8 cellular contexts compared by ENCODE assay signal in the genomic region with DNA sequence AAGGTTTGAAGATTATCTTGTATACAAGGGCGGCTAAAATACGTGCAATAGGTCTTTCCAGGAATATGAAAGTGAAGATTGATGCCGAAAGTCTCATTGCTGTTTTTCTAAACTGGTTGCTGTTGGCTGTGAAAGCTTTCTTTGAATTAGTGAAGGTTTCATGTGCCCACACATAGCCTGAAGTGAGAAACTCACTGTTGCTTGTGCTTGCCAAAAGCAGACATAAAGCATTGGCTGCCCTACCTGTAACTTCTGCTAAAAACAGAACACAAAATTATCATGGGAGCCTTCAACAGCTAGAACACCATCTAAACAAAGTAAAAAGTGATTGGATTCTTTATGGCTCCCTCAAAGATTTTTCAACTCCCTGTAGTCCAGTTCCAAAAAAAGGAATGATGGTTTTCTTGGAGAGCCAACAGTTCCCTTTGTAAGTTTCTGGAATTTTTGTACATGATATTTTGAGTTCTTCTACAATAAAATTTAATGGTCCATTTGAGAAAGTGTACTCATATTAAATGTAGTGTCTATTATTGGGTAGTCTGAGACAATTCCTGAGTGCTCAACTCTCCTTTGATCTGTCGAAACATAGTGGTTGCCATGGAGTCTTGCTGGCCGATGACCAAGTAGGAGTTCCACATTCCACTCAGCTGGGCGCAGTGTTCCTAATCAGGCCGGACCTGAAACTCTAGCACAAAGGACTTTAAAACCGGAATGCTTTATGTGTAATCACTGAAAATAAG.
DNase-seq lines count a peak whose midpoint lies in the region; ATAC-seq, FAIRE-seq and TF ChIP-seq lines count a peak whose summit lies in the region.

No MANE protein-coding gene starts in this region.

- 18 to 31% (median 26%) methylated on average over 8 of the region's 8 CpGs for WGBS in stomach, 5 donors

- peaks cover 10 to 53% (median 27%) of the 10 kb centered on the region in 4 donors for H3K4me1 ChIP-seq in stomach

- H3K9me3 ChIP-seq in stomach (no peaks in the 10 kb centered on the region), T-helper 17 cell (ENCODE audit: control insufficient read depth, low read length, poor library complexity, severe bottlenecking) (no peaks in the 10 kb centered on the region)

- H3K27me3 Mint-ChIP-seq in central memory CD8-positive, alpha-beta T cell = no peaks in the 10 kb centered on the region
- no peaks in the 10 kb centered on the region for H3K27me3 Mint-ChIP-seq in T-helper 17 cell

- H3K4me3 ChIP-seq in stomach = no peak overlapping the region

- peak; percentile 60 for FAIRE-seq in GM18507 (lab: Jason Lieb, UNC)

- TF ChIP-seq EP300 in stomach (IDR thresholded peaks at IDR 0.05) = no peak

- TF ChIP-seq CTCF in stomach (IDR thresholded peaks at IDR 0.05) = peak in 2 of 7 experiments; percentile 23 to 27

- DNase-seq in GM18507 (ENCODE audit: extremely low spot score, insufficient read length, low read depth) = no peak
- peak; percentile 14 for DNase-seq in NCI-H128 (lab: John Stamatoyannopoulos, UW; ENCODE audit: unreplicated experiment)
- DNase-seq in central memory CD8-positive, alpha-beta T cell (ENCODE audit: low spot score in 2 of 2) = no peak
- peak; percentile 97 for DNase-seq in stomach
- DNase-seq in T-helper 17 cell = no peak

- intact Hi-C loops in stomach (cut with DNase I; ENCODE audit: low total_unique reads) = no loop called here

- ATAC-seq in central memory CD8-positive, alpha-beta T cell (replicated peaks; ENCODE audit: extremely low read depth, poor library complexity, severe bottlenecking) = no peak
- ATAC-seq in T-helper 17 cell = no peak
- ATAC-seq in GM21367 (IDR thresholded peaks at IDR 0.05; ENCODE audit: unreplicated experiment) = no peak
- ATAC-seq in HG02840 (IDR thresholded peaks at IDR 0.05; ENCODE audit: low FRiP score, unreplicated experiment) = no peak

- peak overlapping the region; percentile 33 for H3K27ac Mint-ChIP-seq in central memory CD8-positive, alpha-beta T cell (ENCODE audit: low read depth)
- no peak overlapping the region for H3K27ac Mint-ChIP-seq in T-helper 17 cell

- H3K4me1 Mint-ChIP-seq in central memory CD8-positive, alpha-beta T cell = peaks cover 23% of the 10 kb centered on the region
- H3K4me1 Mint-ChIP-seq in T-helper 17 cell = peaks cover 4% of the 10 kb centered on the region

- no peaks in the 10 kb centered on the region for H3K36me3 ChIP-seq in stomach

- TF ChIP-seq POLR2A in stomach (IDR thresholded peaks at IDR 0.05) = no peak

- H3K27ac ChIP-seq in layer of hippocampus (ENCODE audit: low read depth, low read length) (peak overlapping the region; percentile 66), stomach (peak overlapping the region; percentile 56 to 84 (median 69))

- H3K4me3 Mint-ChIP-seq in central memory CD8-positive, alpha-beta T cell = peak overlapping the region; percentile 21
- no peak overlapping the region for H3K4me3 Mint-ChIP-seq in T-helper 17 cell

- no peaks in the 10 kb centered on the region for H3K9me3 Mint-ChIP-seq in central memory CD8-positive, alpha-beta T cell

- H3K27me3 ChIP-seq in layer of hippocampus (ENCODE audit: control insufficient read depth, insufficient read depth, low read length) = no peaks in the 10 kb centered on the region
- no peaks in the 10 kb centered on the region for H3K27me3 ChIP-seq in stomach

- peaks cover 3% of the 10 kb centered on the region for H3K36me3 Mint-ChIP-seq in central memory CD8-positive, alpha-beta T cell (ENCODE audit: insufficient read depth)
- H3K36me3 Mint-ChIP-seq in T-helper 17 cell (ENCODE audit: low read depth) = no peaks in the 10 kb centered on the region

Comparison
In these comparisons a context has a peak if more than half of its experiments do, and no peak if none do; other contexts are left out.
1. DNase-seq: peak in NCI-H128 (single experiment) and stomach (single experiment); none in GM18507 (single experiment), central memory CD8-positive, alpha-beta T cell (0 of 2) and T-helper 17 cell (0 of 3).